ENCODE assay signal across 22 cellular contexts in genomic region chr16:5665770-5666169, GRCh38.
DNase-seq lines count a peak whose midpoint lies in the region; ATAC-seq, FAIRE-seq and TF ChIP-seq lines count a peak whose summit lies in the region.
"Had no signal": no experiment of that assay in that cellular context is flagged by ENCODE, and none has a peak within 500 bp of the region (broad histone marks: within the 10 kb centered on the region; RNA-seq: fewer than 3 reads in every experiment).

No MANE protein-coding gene starts in this region.

- no peaks in the 10 kb centered on the region for H3K9me3 Mint-ChIP-seq in nephron progenitor cell
- H3K9me3 Mint-ChIP-seq: GM23338, H9 had no signal

- no peaks in the 10 kb centered on the region for H3K4me1 Mint-ChIP-seq in nephron progenitor cell
- H3K4me1 Mint-ChIP-seq: B cell; CD4-positive, CD25-positive, alpha-beta regulatory T cell had no signal

- H3K27ac Mint-ChIP-seq in nephron progenitor cell, result peak overlapping the region; percentile 36
- H3K27ac Mint-ChIP-seq: B cell; CD4-positive, CD25-positive, alpha-beta regulatory T cell; CD8-positive, alpha-beta T cell; GM23338 had no signal

- H3K4me3 Mint-ChIP-seq in nephron progenitor cell, result no peak overlapping the region
- H3K4me3 Mint-ChIP-seq: B cell; CD4-positive, CD25-positive, alpha-beta regulatory T cell; CD8-positive, alpha-beta T cell; GM23338; H9 had no signal

- FAIRE-seq in RCC 7860 (lab: Jason Lieb, UNC), result no peak
- FAIRE-seq: A204.1, GM12878 had no signal

- DNase-seq in ELF-1 (ENCODE audit: low read depth, low spot score) (peak; percentile 32), caudate nucleus (lab: John Stamatoyannopoulos, UW) (peak in 39 of 61 donors; percentile 2 to 70 (median 29)), nephron progenitor cell (no peak), retina (peak; percentile 61), RCC 7860 (ENCODE audit: low spot score) (no peak)
- DNase-seq: Caco-2; CD4-positive, CD25-positive, alpha-beta regulatory T cell; CD8-positive, alpha-beta T cell; DMS153; DND-41; GDM1; H9 had no signal

- H3K36me3 Mint-ChIP-seq in nephron progenitor cell (ENCODE audit: low read depth), result no peaks in the 10 kb centered on the region
- H3K36me3 Mint-ChIP-seq: CD4-positive, CD25-positive, alpha-beta regulatory T cell; CD8-positive, alpha-beta T cell had no signal

- peaks cover 14% of the 10 kb centered on the region for H3K27me3 Mint-ChIP-seq in nephron progenitor cell (ENCODE audit: low read depth, poor library complexity)
- H3K27me3 Mint-ChIP-seq: B cell; CD4-positive, CD25-positive, alpha-beta regulatory T cell had no signal

- ATAC-seq in GM19324 (IDR thresholded peaks at IDR 0.05; ENCODE audit: low FRiP score, unreplicated experiment), result no peak
- ATAC-seq in GM21381 (IDR thresholded peaks at IDR 0.05; ENCODE audit: unreplicated experiment), result no peak
- ATAC-seq: CD8-positive, alpha-beta T cell; GM12878; GM23338; HCT116 had no signal

- TF ChIP-seq CTCF in nephron progenitor cell (IDR thresholded peaks at IDR 0.05), result no peak

- peak overlapping the region; percentile 49 for H3K27ac ChIP-seq in caudate nucleus (ENCODE audit: low read depth, low read length)
- H3K27ac ChIP-seq: 22Rv1, BLaER1, C4-2B had no signal

Comparison
In these comparisons a context has a peak if more than half of its experiments do, and no peak if none do; other contexts are left out.
1. DNase-seq: peak in ELF-1 (single experiment), caudate nucleus (39 of 61) and retina (single experiment); none in nephron progenitor cell (single experiment) and RCC 7860 (single experiment).